In genomic region chr10:132194726-132195125, GRCh38 we compare ENCODE assay signal across 23 cellular contexts.
"Had no signal": no experiment of that assay in that cellular context is flagged by ENCODE, and none has a peak within 500 bp of the region (broad histone marks: within the 10 kb centered on the region; RNA-seq: fewer than 3 reads in every experiment).

No MANE protein-coding gene starts in this region.

- H3K4me3 Mint-ChIP-seq: activated B cell treated with CpG ODN at 0.5 μM for 24 hours; activated CD4-positive, alpha-beta T cell treated with anti-CD3 and anti-CD28 coated beads, Interleukin-2, amount 10 ng/mL, durations not matched to agents 24 days and 14 days; activated naive CD4-positive, alpha-beta T cell treated with anti-CD3 and anti-CD28 coated beads, Interleukin-2, amount 10 ng/mL, durations not matched to agents 7 days and 5 days; activated naive CD8-positive, alpha-beta T cell treated with anti-CD3 and anti-CD28 coated beads, Interleukin-2, amount 10 ng/mL, durations not matched to agents 7 days and 5 days; activated T-helper 17 cell treated with anti-CD3 and anti-CD28 coated beads, Interleukin-2, amount 50 U/mL, for 72 hours; T-helper 17 cell had no signal

- H3K4me3 ChIP-seq: adrenal gland, MG63, Peyer's patch had no signal

- H3K9me3 Mint-ChIP-seq: activated naive CD4-positive, alpha-beta T cell treated with anti-CD3 and anti-CD28 coated beads, Interleukin-2, amount 10 ng/mL, durations not matched to agents 7 days and 5 days; activated T-helper 17 cell treated with anti-CD3 and anti-CD28 coated beads, Interleukin-2, amount 50 U/mL, for 72 hours had no signal

- H3K9me3 ChIP-seq: adrenal gland, MG63, Peyer's patch had no signal

- H3K27me3 Mint-ChIP-seq: activated CD4-positive, alpha-beta T cell treated with anti-CD3 and anti-CD28 coated beads, Interleukin-2, amount 10 ng/mL, durations not matched to agents 24 days and 14 days; activated naive CD8-positive, alpha-beta T cell treated with anti-CD3 and anti-CD28 coated beads, Interleukin-2, amount 10 ng/mL, durations not matched to agents 7 days and 5 days had no signal

- H3K36me3 ChIP-seq: adrenal gland, MG63, Peyer's patch had no signal

- DNase-seq: activated B cell treated with CpG ODN at 0.5 μM for 24 hours; activated CD4-positive, alpha-beta T cell treated with anti-CD3 and anti-CD28 coated beads for 1 hour; activated CD8-positive, alpha-beta memory T cell treated with anti-CD3 and anti-CD28 coated beads for 24 hours; activated gamma-delta T cell; anterior cingulate cortex; caudate nucleus; NCI-H1105 treated with DMSO at 0.1 percent for 48 hours; NCI-H1436 treated with DMSO at 0.1 percent for 48 hours; NCI-H187; NCI-H2081; NCI-H510A treated with DMSO at 0.1 percent for 48 hours; NCI-H69; Peyer's patch; SIG-M5; T-helper 17 cell; T-helper 9 cell had no signal

- H3K36me3 Mint-ChIP-seq: activated naive CD4-positive, alpha-beta T cell treated with anti-CD3 and anti-CD28 coated beads, Interleukin-2, amount 10 ng/mL, durations not matched to agents 7 days and 5 days; activated naive CD8-positive, alpha-beta T cell treated with anti-CD3 and anti-CD28 coated beads, Interleukin-2, amount 10 ng/mL, durations not matched to agents 7 days and 5 days had no signal

- H3K27ac Mint-ChIP-seq: activated B cell treated with CpG ODN at 0.5 μM for 24 hours; activated CD4-positive, alpha-beta T cell treated with anti-CD3 and anti-CD28 coated beads, Interleukin-2, amount 10 ng/mL, durations not matched to agents 24 days and 14 days; activated naive CD4-positive, alpha-beta T cell treated with anti-CD3 and anti-CD28 coated beads, Interleukin-2, amount 10 ng/mL, durations not matched to agents 7 days and 5 days; activated naive CD8-positive, alpha-beta T cell treated with anti-CD3 and anti-CD28 coated beads, Interleukin-2, amount 10 ng/mL, durations not matched to agents 7 days and 5 days; activated T-helper 17 cell treated with anti-CD3 and anti-CD28 coated beads, Interleukin-2, amount 50 U/mL, for 72 hours; T-helper 17 cell had no signal

- H3K4me1 ChIP-seq: Peyer's patch had no signal

- H3K27ac ChIP-seq: adrenal gland, Peyer's patch, RWPE1 had no signal

- H3K4me1 Mint-ChIP-seq: activated B cell treated with CpG ODN at 0.5 μM for 24 hours; activated CD4-positive, alpha-beta T cell treated with anti-CD3 and anti-CD28 coated beads, Interleukin-2, amount 10 ng/mL, durations not matched to agents 24 days and 14 days; activated naive CD8-positive, alpha-beta T cell treated with anti-CD3 and anti-CD28 coated beads, Interleukin-2, amount 10 ng/mL, durations not matched to agents 7 days and 5 days; activated T-helper 17 cell treated with anti-CD3 and anti-CD28 coated beads, Interleukin-2, amount 50 U/mL, for 72 hours; T-helper 17 cell had no signal

- H3K27me3 ChIP-seq: MG63, Peyer's patch had no signal
